19 cellular contexts compared by ENCODE assay signal in the genomic region with DNA sequence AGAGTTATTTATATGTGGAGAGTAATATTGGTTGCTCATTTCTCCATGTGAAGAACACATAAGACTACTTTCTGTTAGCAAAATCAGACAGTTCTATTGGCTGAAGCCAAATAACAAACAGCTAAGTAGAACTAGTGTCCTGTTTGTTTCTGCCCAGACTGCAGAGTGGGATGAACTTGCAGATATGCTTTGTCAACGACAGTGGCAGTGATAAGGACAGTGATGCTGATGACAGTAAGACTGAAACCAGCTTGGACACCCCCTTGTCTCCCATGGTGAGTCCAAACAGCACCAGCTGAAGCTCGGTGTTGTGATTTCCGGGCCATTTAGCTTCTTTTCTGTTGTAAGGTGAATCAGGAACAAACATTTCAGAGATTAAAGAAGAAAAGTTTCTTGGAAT. TPM values are rescaled to one million over a fixed set of nuclear protein-coding genes. Genes with fewer than 3 reads are reported as not detected.
DNase-seq lines count a peak whose midpoint lies in the region; ATAC-seq and TF ChIP-seq lines count a peak whose summit lies in the region.
"Had no signal": no experiment of that assay in that cellular context is flagged by ENCODE, and none has a peak within 500 bp of the region (broad histone marks: within the 10 kb centered on the region; RNA-seq: fewer than 3 reads in every experiment).

No MANE protein-coding gene starts in this region.

- TF ChIP-seq POLR2A in GM18505 (IDR thresholded peaks at IDR 0.05; ENCODE audit: borderline replicate concordance, extremely low read depth, insufficient read depth, insufficient read length), result no peak
- TF ChIP-seq POLR2A in prostate gland (IDR thresholded peaks at IDR 0.05), result no peak
- no peak for TF ChIP-seq POLR2A in right lobe of liver (IDR thresholded peaks at IDR 0.05)

- H3K4me1 ChIP-seq in right cardiac atrium (ENCODE audit: control insufficient read depth, insufficient read depth, low read length) (peaks cover 16% of the 10 kb centered on the region), prostate gland (replicated peaks) (no peaks in the 10 kb centered on the region), right lobe of liver (no peaks in the 10 kb centered on the region)

- H3K36me3 ChIP-seq in prostate gland, result no peaks in the 10 kb centered on the region
- no peaks in the 10 kb centered on the region for H3K36me3 ChIP-seq in right lobe of liver
- H3K36me3 ChIP-seq: adrenal gland, left lung had no signal

- no peaks in the 10 kb centered on the region for H3K27me3 ChIP-seq in right cardiac atrium (ENCODE audit: control insufficient read depth, insufficient read depth)
- no peaks in the 10 kb centered on the region for H3K27me3 ChIP-seq in prostate gland (replicated peaks; ENCODE audit: insufficient read depth)
- no peaks in the 10 kb centered on the region for H3K27me3 ChIP-seq in right lobe of liver
- H3K27me3 ChIP-seq: adrenal gland, foreskin keratinocyte, left lung had no signal

- 49% methylated on average over 3 of the region's 3 CpGs for WGBS in right cardiac atrium
- 86% methylated on average over 3 of the region's 3 CpGs for WGBS in prostate gland
- 67% methylated on average over 3 of the region's 3 CpGs for WGBS in right lobe of liver (ENCODE audit: insufficient coverage, low coverage, low lambda C conversion rate, missing lambda C conversion rate)

- no peak for TF ChIP-seq CTCF in prostate gland (IDR thresholded peaks at IDR 0.05)
- no peak for TF ChIP-seq CTCF in right lobe of liver (IDR thresholded peaks at IDR 0.05)

- no peaks in the 10 kb centered on the region for H3K9me3 ChIP-seq in right cardiac atrium (ENCODE audit: control insufficient read depth, low read length)
- no peaks in the 10 kb centered on the region for H3K9me3 ChIP-seq in prostate gland
- H3K9me3 ChIP-seq in right lobe of liver, result no peaks in the 10 kb centered on the region
- H3K9me3 ChIP-seq: adrenal gland, left lung had no signal

- no peak overlapping the region for H3K4me3 ChIP-seq in right cardiac atrium (ENCODE audit: low read length)
- H3K4me3 ChIP-seq in prostate gland, result no peak overlapping the region
- H3K4me3 ChIP-seq in right lobe of liver, result no peak overlapping the region
- H3K4me3 ChIP-seq: adrenal gland, left lung had no signal

- DNase-seq in right cardiac atrium (no peak), prostate gland (ENCODE audit: low spot score) (no peak), COLO829 (ENCODE audit: low spot score) (no peak), right lobe of liver (no peak), NCI-H2196 (lab: John Stamatoyannopoulos, UW; ENCODE audit: unreplicated experiment) (no peak)
- DNase-seq: activated CD4-positive, alpha-beta T cell treated with anti-CD3 and anti-CD28 coated beads, Interleukin-2, amount 50 U/mL, for 48 hours; activated T-cell treated with anti-CD3 and anti-CD28 coated beads, Interleukin-2, amount 50 U/mL, for 24 hours; adrenal gland; cerebellar nuclear complex; foreskin keratinocyte; H9; left lung; stimulated activated CD4-positive, alpha-beta T cell treated with anti-CD3 and anti-CD28 coated beads, Interleukin-12 subunit alpha, Interleukin-12 subunit beta, amount 100 ng/mL, for 4 hours; stimulated activated naive CD8-positive, alpha-beta T cell treated with anti-CD3 and anti-CD28 coated beads, Interleukin-15, Interleukin-2, amounts not matched to agents 100 U/mL and 50 U/mL, for 24 hours; SW 1271 had no signal

- intact Hi-C loops in right cardiac atrium (cut with DNase I) (loop anchor here (5.0 to 10.0 kb wide), 6 partner anchors 51 to 121 kb away; partner anchors contain the start of genes IL12A (in 1 of the 4) and SCHIP1 (in 1 of the 4)), prostate gland (cut with DNase I) (no loop called here), right lobe of liver (cut with DNase I) (loop anchor here (5.0 to 10.0 kb wide), 2 partner anchors 119 to 121 kb away; no protein-coding TSS in a partner anchor)

- peak; percentile 52 for ATAC-seq in GM18505 (IDR thresholded peaks at IDR 0.05; ENCODE audit: unreplicated experiment)
- peak; percentile 64 for ATAC-seq in GM21515 (IDR thresholded peaks at IDR 0.05; ENCODE audit: unreplicated experiment)
- ATAC-seq in HG03039 (IDR thresholded peaks at IDR 0.05; ENCODE audit: unreplicated experiment), result peak; percentile 73
- ATAC-seq in right cardiac atrium, result peak; percentile 48 to 58
- ATAC-seq in right lobe of liver, result no peak
- ATAC-seq: foreskin keratinocyte; left lung; Panc1; stimulated activated naive CD8-positive, alpha-beta T cell treated with anti-CD3 and anti-CD28 coated beads, Interleukin-15, Interleukin-2, amounts not matched to agents 100 U/mL and 50 U/mL, for 24 hours had no signal

- H3K27ac ChIP-seq in right cardiac atrium (ENCODE audit: low read length), result no peak overlapping the region
- H3K27ac ChIP-seq in prostate gland, result no peak overlapping the region
- H3K27ac ChIP-seq in right lobe of liver, result no peak overlapping the region
- H3K27ac ChIP-seq: adrenal gland, foreskin keratinocyte, left lung had no signal

RNA-seq across cellular contexts. Expression of gene SCHIP1, which starts 46.4 kb away (rescaled TPM):
- 10 to 100 TPM; 34.7 to 53.7 (median 44.0) TPM for total RNA-seq in right cardiac atrium
- 61.0 TPM for polyA plus RNA-seq in right cardiac atrium
- total RNA-seq in prostate gland, result 10 to 100 TPM in 1 of 2 donors, 1 to 10 TPM in 1; 2.6 to 35.3 TPM
- total RNA-seq in right lobe of liver, result 1 to 10 TPM in 5 of 6 experiments, under 1 TPM in 1; 0.74 to 2.8 (median 1.9) TPM

Comparison
In these comparisons a context has a peak if more than half of its experiments do, and no peak if none do; other contexts are left out.
1. ATAC-seq: peak in GM18505 (single experiment), GM21515 (single experiment), HG03039 (single experiment) and right cardiac atrium (2 of 2); none in right lobe of liver (0 of 4).